In the genomic region with DNA sequence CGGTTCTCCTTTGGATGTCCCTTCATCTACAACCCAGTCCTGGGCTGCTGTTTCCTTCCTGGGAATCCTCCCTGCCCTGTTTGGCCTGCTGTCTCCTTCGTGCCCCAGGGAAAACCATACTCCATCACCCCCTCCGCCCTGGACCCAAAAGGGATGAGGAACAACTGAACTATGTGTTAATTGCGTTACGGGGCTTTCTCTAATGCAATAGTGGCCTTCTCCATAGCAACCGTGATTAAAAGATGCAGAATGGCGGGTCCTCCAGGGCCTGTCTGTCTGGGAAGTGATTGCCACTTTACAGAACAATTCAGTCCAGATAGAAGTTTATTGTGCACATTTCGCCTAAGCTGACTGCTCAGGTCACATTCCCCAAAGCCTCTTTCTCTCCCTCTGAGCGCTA, we compare ENCODE assay signal across 16 cellular contexts.
DNase-seq lines count a peak whose midpoint lies in the region; ATAC-seq, FAIRE-seq and TF ChIP-seq lines count a peak whose summit lies in the region.
"Had no signal": no experiment of that assay in that cellular context is flagged by ENCODE, and none has a peak within 500 bp of the region (broad histone marks: within the 10 kb centered on the region; RNA-seq: fewer than 3 reads in every experiment).

No MANE protein-coding gene starts in this region.

- TF ChIP-seq CTCF in SK-N-SH (IDR thresholded peaks at IDR 0.05) = no peak
- TF ChIP-seq CTCF in fibroblast of the aortic adventitia (IDR thresholded peaks at IDR 0.05; ENCODE audit: insufficient read depth, low read length) = no peak
- no peak for TF ChIP-seq CTCF in nephron progenitor cell (IDR thresholded peaks at IDR 0.05)
- no peak for TF ChIP-seq CTCF in prostate gland (IDR thresholded peaks at IDR 0.05)

- H3K79me2 ChIP-seq in SK-N-SH (ENCODE audit: insufficient read depth) = no peaks in the 10 kb centered on the region

- peak overlapping the region; percentile 59 for H3K4me3 Mint-ChIP-seq in nephron progenitor cell
- H3K4me3 Mint-ChIP-seq: activated CD8-positive, alpha-beta T cell treated with anti-CD3 and anti-CD28 coated beads, Interleukin-2, amount 10 ng/mL, durations not matched to agents 7 days and 5 days had no signal

- POLR2A ChIA-PET in SK-N-SH (lab: Yijun Ruan, JAX) = no interaction called here

- H3K27ac ChIP-seq in SK-N-SH (ENCODE audit: low read depth in 2 of 2, low read length in 1 of 2) = peak overlapping the region; percentile 30 to 90; a peak in 3 of 4 replicates
- no peak overlapping the region for H3K27ac ChIP-seq in prostate gland

- no peaks in the 10 kb centered on the region for H3K9me2 ChIP-seq in SK-N-SH

- no peak overlapping the region; the same call in 1 of the 2 replicates for H3K4me2 ChIP-seq in SK-N-SH

- TF ChIP-seq EP300 in SK-N-SH (IDR thresholded peaks at IDR 0.05; ENCODE audit: borderline replicate concordance in 1 of 2, low read depth in 1 of 2, low read length in 1 of 2) = peak in 1 of 2 experiments; percentile 74; a peak in 1 of 4 replicates

- H3K9me3 ChIP-seq in SK-N-SH (no peaks in the 10 kb centered on the region), prostate gland (no peaks in the 10 kb centered on the region)

- no peak for TF ChIP-seq POLR2A in prostate gland (IDR thresholded peaks at IDR 0.05)

- peaks cover 4% of the 10 kb centered on the region for H3F3A ChIP-seq in SK-N-SH (replicated peaks; ENCODE audit: insufficient read depth)

- TF ChIP-seq RAD21 in SK-N-SH (IDR thresholded peaks at IDR 0.05; ENCODE audit: low read length) = no peak; the same call in 1 of the 2 replicates

- intact Hi-C loops in prostate gland (cut with DNase I) = no loop called here

- peak overlapping the region; percentile 77 for H3K27ac Mint-ChIP-seq in nephron progenitor cell
- H3K27ac Mint-ChIP-seq: activated CD8-positive, alpha-beta T cell treated with anti-CD3 and anti-CD28 coated beads, Interleukin-2, amount 10 ng/mL, durations not matched to agents 7 days and 5 days had no signal

- peaks cover 14% of the 10 kb centered on the region for H3K9me3 Mint-ChIP-seq in nephron progenitor cell

- no peak for ATAC-seq in HG02798 (IDR thresholded peaks at IDR 0.05; ENCODE audit: poor library complexity, unreplicated experiment)
- ATAC-seq: activated CD8-positive, alpha-beta T cell treated with anti-CD3 and anti-CD28 coated beads, Interleukin-2, amount 10 ng/mL, durations not matched to agents 7 days and 5 days; left lobe of liver had no signal

- H3K36me3 Mint-ChIP-seq in nephron progenitor cell (ENCODE audit: low read depth) = no peaks in the 10 kb centered on the region

- peak; percentile 84 for DNase-seq in SK-N-SH
- peak; percentile 1 for DNase-seq in fibroblast of the aortic adventitia (ENCODE audit: low read depth)
- no peak for DNase-seq in nephron progenitor cell
- DNase-seq in prostate gland (ENCODE audit: low spot score) = no peak
- no peak for DNase-seq in C1 segment of cervical spinal cord (lab: John Stamatoyannopoulos, UW)
- DNase-seq in NCI-H446 treated with DMSO at 0.1 percent for 48 hours (lab: John Stamatoyannopoulos, UW) = no peak
- DNase-seq: activated CD8-positive, alpha-beta T cell treated with anti-CD3 and anti-CD28 coated beads, Interleukin-2, amount 10 ng/mL, durations not matched to agents 7 days and 5 days; amygdala; hypothalamus; KG1; NCI-H1092 treated with DMSO at 0.1 percent for 48 hours had no signal

- WGBS in SK-N-SH (ENCODE audit: low lambda C conversion rate) = 9% methylated on average over 9 of the region's 9 CpGs
- 80% methylated on average over 9 of the region's 9 CpGs for WGBS in prostate gland

- H3K36me3 ChIP-seq in SK-N-SH (replicated peaks in 1 of 2; ENCODE audit: control insufficient read depth in 1 of 2, insufficient read depth in 2 of 2, low read length in 1 of 2) (no peaks in the 10 kb centered on the region), prostate gland (no peaks in the 10 kb centered on the region)

- CTCF ChIA-PET in SK-N-SH (lab: Yijun Ruan, JAX) = interaction anchor here (0.9 to 2.6 kb wide), 7 partner anchors 12 to 1105 kb away, joined by 3 to 13 read pairs (median 3); no protein-coding TSS in a partner anchor

- H3K27me3 ChIP-seq in SK-N-SH (ENCODE audit: insufficient read depth) (no peaks in the 10 kb centered on the region), prostate gland (replicated peaks; ENCODE audit: insufficient read depth) (no peaks in the 10 kb centered on the region)

- H3K27me3 Mint-ChIP-seq in nephron progenitor cell (ENCODE audit: low read depth, poor library complexity) = peaks cover 19% of the 10 kb centered on the region

- no peak overlapping the region for H3K9ac ChIP-seq in SK-N-SH

- FAIRE-seq in G401.6 (lab: Jason Lieb, UNC) = peak; percentile 98
- FAIRE-seq: GM18507 had no signal

- no peaks in the 10 kb centered on the region for H4K20me1 ChIP-seq in SK-N-SH (ENCODE audit: insufficient read depth)

- peak overlapping the region; percentile 57; the same call in 1 of the 2 replicates for H2AFZ ChIP-seq in SK-N-SH (ENCODE audit: low read depth)

- H3K4me3 ChIP-seq in SK-N-SH (ENCODE audit: low read depth in 2 of 2, low read length in 1 of 2) (no peak overlapping the region; a peak in 1 of 4 replicates), fibroblast of the aortic adventitia (ENCODE audit: low read depth, low read length) (no peak overlapping the region), prostate gland (no peak overlapping the region)
- H3K4me3 ChIP-seq: coronary artery had no signal

- H3K4me1 Mint-ChIP-seq in nephron progenitor cell = peaks cover 30% of the 10 kb centered on the region

- peaks cover 0 to 19% of the 10 kb centered on the region in 2 experiments; a peak in 2 of 4 replicates for H3K4me1 ChIP-seq in SK-N-SH (ENCODE audit: control insufficient read depth in 1 of 2, insufficient read depth in 2 of 2, low read depth in 1 of 2, low read length in 1 of 2)
- no peaks in the 10 kb centered on the region for H3K4me1 ChIP-seq in prostate gland (replicated peaks)

TF ChIP-seq in SK-N-SH, 30 proteins besides CTCF, POLR2A, EP300 and RAD21 (continues in another document):
- no peak for TF ChIP-seq TCF12 (IDR thresholded peaks at IDR 0.05)
- TF ChIP-seq NFIC (IDR thresholded peaks at IDR 0.05; ENCODE audit: borderline replicate concordance) = no peak
- TF ChIP-seq TAF1 (IDR thresholded peaks at IDR 0.05; ENCODE audit: borderline replicate concordance, low read depth, low read length) = no peak
- TF ChIP-seq, protein P1, sequence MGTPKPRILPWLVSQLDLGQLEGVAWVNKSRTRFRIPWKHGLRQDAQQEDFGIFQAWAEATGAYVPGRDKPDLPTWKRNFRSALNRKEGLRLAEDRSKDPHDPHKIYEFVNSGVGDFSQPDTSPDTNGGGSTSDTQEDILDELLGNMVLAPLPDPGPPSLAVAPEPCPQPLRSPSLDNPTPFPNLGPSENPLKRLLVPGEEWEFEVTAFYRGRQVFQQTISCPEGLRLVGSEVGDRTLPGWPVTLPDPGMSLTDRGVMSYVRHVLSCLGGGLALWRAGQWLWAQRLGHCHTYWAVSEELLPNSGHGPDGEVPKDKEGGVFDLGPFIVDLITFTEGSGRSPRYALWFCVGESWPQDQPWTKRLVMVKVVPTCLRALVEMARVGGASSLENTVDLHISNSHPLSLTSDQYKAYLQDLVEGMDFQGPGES (IDR thresholded peaks at IDR 0.05; ENCODE audit: low read depth, low read length) = no peak
- TF ChIP-seq, protein P2, sequence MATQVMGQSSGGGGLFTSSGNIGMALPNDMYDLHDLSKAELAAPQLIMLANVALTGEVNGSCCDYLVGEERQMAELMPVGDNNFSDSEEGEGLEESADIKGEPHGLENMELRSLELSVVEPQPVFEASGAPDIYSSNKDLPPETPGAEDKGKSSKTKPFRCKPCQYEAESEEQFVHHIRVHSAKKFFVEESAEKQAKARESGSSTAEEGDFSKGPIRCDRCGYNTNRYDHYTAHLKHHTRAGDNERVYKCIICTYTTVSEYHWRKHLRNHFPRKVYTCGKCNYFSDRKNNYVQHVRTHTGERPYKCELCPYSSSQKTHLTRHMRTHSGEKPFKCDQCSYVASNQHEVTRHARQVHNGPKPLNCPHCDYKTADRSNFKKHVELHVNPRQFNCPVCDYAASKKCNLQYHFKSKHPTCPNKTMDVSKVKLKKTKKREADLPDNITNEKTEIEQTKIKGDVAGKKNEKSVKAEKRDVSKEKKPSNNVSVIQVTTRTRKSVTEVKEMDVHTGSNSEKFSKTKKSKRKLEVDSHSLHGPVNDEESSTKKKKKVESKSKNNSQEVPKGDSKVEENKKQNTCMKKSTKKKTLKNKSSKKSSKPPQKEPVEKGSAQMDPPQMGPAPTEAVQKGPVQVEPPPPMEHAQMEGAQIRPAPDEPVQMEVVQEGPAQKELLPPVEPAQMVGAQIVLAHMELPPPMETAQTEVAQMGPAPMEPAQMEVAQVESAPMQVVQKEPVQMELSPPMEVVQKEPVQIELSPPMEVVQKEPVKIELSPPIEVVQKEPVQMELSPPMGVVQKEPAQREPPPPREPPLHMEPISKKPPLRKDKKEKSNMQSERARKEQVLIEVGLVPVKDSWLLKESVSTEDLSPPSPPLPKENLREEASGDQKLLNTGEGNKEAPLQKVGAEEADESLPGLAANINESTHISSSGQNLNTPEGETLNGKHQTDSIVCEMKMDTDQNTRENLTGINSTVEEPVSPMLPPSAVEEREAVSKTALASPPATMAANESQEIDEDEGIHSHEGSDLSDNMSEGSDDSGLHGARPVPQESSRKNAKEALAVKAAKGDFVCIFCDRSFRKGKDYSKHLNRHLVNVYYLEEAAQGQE (IDR thresholded peaks at IDR 0.05; ENCODE audit: low read depth, low read length) = no peak
- TF ChIP-seq TEAD4 (IDR thresholded peaks at IDR 0.05; ENCODE audit: borderline replicate concordance, insufficient read depth) = 0 out of 2 replicates have a peak, but pooled peaks have one; percentile 31
- TF ChIP-seq YY1 (IDR thresholded peaks at IDR 0.05; ENCODE audit: low read depth) = no peak
- TF ChIP-seq GABPA (IDR thresholded peaks at IDR 0.05; ENCODE audit: low read depth) = no peak
- no peak for TF ChIP-seq EZH2phosphoT487 (IDR thresholded peaks at IDR 0.05; ENCODE audit: borderline replicate concordance, low read depth)
- peak; percentile 57 for TF ChIP-seq GATA2 (CRISPR knock-in tag; IDR thresholded peaks at IDR 0.05)
- TF ChIP-seq MEF2A (IDR thresholded peaks at IDR 0.05; ENCODE audit: borderline replicate concordance, low read depth) = no peak
- TF ChIP-seq RXRA (IDR thresholded peaks at IDR 0.05; ENCODE audit: borderline replicate concordance, low read depth) = no peak
- no peak for TF ChIP-seq CHD2 (IDR thresholded peaks at IDR 0.05; ENCODE audit: low read length, partially characterized antibody)
- peak; percentile 77 for TF ChIP-seq FOXJ3 (CRISPR knock-in tag; IDR thresholded peaks at IDR 0.05)
- no peak for TF ChIP-seq ELF1 (IDR thresholded peaks at IDR 0.05)
- TF ChIP-seq, protein P3, sequence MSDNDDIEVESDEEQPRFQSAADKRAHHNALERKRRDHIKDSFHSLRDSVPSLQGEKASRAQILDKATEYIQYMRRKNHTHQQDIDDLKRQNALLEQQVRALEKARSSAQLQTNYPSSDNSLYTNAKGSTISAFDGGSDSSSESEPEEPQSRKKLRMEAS (IDR thresholded peaks at IDR 0.05; ENCODE audit: low read depth) = no peak
- no peak for TF ChIP-seq NRF1 (IDR thresholded peaks at IDR 0.05; ENCODE audit: low read depth, low read length)

Comparison
In these comparisons a context has a peak if more than half of its experiments do, and no peak if none do; other contexts are left out.
1. DNase-seq: peak in SK-N-SH (single experiment) and fibroblast of the aortic adventitia (single experiment); none in nephron progenitor cell (single experiment), prostate gland (single experiment), C1 segment of cervical spinal cord (0 of 14) and NCI-H446 treated with DMSO at 0.1 percent for 48 hours (single experiment).
2. H3K27ac ChIP-seq: peak in SK-N-SH (2 of 2); none in prostate gland (0 of 2).